In the genomic region with DNA sequence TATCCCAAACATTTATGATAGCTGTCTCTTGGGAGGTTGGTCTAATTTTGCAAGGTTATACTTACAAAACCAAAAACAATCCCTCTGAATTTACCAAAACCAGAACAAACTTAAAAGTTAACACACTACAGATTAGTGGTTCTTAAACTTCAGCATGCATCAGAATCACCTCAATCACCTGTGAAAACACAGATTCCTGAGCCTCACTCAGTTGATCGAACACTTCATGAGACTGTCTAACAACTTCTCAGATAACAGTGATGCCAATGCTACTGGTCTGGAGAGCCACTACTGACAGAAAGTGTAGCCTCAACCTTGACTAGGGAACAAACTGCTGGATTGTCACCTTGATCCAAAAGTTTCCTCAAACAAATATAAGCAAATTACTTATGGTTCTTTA, we compare ENCODE assay signal across 1 cellular context.
A peak's percentile ranks its signal among the peaks of the same experiment; 100 is the strongest.
TF ChIP-seq lines count a peak whose summit lies in the region.

No MANE protein-coding gene starts in this region.

TF ChIP-seq in K562, 482 proteins besides CTCF, POLR2A, EP300 and RAD21:
- 0 out of 2 replicates have a peak, but pooled peaks have one; percentile 11 for TF ChIP-seq FOSL1 (tag; conservative IDR thresholded peaks at IDR 0.05)
- TF ChIP-seq, protein P1, sequence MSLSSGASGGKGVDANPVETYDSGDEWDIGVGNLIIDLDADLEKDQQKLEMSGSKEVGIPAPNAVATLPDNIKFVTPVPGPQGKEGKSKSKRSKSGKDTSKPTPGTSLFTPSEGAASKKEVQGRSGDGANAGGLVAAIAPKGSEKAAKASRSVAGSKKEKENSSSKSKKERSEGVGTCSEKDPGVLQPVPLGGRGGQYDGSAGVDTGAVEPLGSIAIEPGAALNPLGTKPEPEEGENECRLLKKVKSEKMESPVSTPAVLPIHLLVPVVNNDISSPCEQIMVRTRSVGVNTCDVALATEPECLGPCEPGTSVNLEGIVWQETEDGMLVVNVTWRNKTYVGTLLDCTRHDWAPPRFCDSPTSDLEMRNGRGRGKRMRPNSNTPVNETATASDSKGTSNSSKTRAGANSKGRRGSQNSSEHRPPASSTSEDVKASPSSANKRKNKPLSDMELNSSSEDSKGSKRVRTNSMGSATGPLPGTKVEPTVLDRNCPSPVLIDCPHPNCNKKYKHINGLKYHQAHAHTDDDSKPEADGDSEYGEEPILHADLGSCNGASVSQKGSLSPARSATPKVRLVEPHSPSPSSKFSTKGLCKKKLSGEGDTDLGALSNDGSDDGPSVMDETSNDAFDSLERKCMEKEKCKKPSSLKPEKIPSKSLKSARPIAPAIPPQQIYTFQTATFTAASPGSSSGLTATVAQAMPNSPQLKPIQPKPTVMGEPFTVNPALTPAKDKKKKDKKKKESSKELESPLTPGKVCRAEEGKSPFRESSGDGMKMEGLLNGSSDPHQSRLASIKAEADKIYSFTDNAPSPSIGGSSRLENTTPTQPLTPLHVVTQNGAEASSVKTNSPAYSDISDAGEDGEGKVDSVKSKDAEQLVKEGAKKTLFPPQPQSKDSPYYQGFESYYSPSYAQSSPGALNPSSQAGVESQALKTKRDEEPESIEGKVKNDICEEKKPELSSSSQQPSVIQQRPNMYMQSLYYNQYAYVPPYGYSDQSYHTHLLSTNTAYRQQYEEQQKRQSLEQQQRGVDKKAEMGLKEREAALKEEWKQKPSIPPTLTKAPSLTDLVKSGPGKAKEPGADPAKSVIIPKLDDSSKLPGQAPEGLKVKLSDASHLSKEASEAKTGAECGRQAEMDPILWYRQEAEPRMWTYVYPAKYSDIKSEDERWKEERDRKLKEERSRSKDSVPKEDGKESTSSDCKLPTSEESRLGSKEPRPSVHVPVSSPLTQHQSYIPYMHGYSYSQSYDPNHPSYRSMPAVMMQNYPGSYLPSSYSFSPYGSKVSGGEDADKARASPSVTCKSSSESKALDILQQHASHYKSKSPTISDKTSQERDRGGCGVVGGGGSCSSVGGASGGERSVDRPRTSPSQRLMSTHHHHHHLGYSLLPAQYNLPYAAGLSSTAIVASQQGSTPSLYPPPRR (CRISPR knock-in tag; IDR thresholded peaks at IDR 0.05; ENCODE audit: borderline replicate concordance), result no peak
